21 cellular contexts compared by ENCODE assay signal in genomic region chr15:63039811-63040210, GRCh38. TPM values are rescaled to one million over a fixed set of nuclear protein-coding genes. Genes with fewer than 3 reads are reported as not detected.
A peak's percentile ranks its signal among the peaks of the same experiment; 100 is the strongest.
DNase-seq lines count a peak whose midpoint lies in the region; ATAC-seq and TF ChIP-seq lines count a peak whose summit lies in the region.
"Had no signal": no experiment of that assay in that cellular context is flagged by ENCODE, and none has a peak within 500 bp of the region (broad histone marks: within the 10 kb centered on the region; RNA-seq: fewer than 3 reads in every experiment).

No MANE protein-coding gene starts in this region.

- 91% methylated on average over 4 of the region's 4 CpGs for WGBS in right cardiac atrium
- 59 to 83% (median 76%) methylated on average over 4 of the region's 4 CpGs for WGBS in psoas muscle, 3 donors

- H3K9me3 Mint-ChIP-seq in mesothelial cell of epicardium: no peaks in the 10 kb centered on the region
- H3K9me3 Mint-ChIP-seq: CD4-positive, alpha-beta T cell; IgD-negative memory B cell had no signal

- ATAC-seq in right cardiac atrium (no peak), psoas muscle (no peak), HG02798 (IDR thresholded peaks at IDR 0.05; ENCODE audit: poor library complexity, unreplicated experiment) (no peak)

- H3K36me3 Mint-ChIP-seq in mesothelial cell of epicardium: no peaks in the 10 kb centered on the region
- H3K36me3 Mint-ChIP-seq: IgD-negative memory B cell had no signal

- peaks cover 1% of the 10 kb centered on the region for H3K27me3 Mint-ChIP-seq in mesothelial cell of epicardium (ENCODE audit: low read depth)

- no peaks in the 10 kb centered on the region for H3K27me3 ChIP-seq in cardiac muscle cell
- no peaks in the 10 kb centered on the region for H3K27me3 ChIP-seq in right cardiac atrium (ENCODE audit: control insufficient read depth, insufficient read depth)
- H3K27me3 ChIP-seq in psoas muscle (ENCODE audit: insufficient read depth in 3 of 3, low read length in 2 of 3): peaks cover 0 to 4% (median 0%) of the 10 kb centered on the region in 3 donors

- peaks cover 17% of the 10 kb centered on the region for H3K36me3 ChIP-seq in cardiac muscle cell
- H3K36me3 ChIP-seq in psoas muscle (ENCODE audit: insufficient read depth in 1 of 2, low read depth in 1 of 2): no peaks in the 10 kb centered on the region
- H3K36me3 ChIP-seq: BLaER1 had no signal

- DNase-seq in cardiac muscle cell (ENCODE audit: low read depth in 1 of 2, low spot score in 1 of 2): no peak
- no peak for DNase-seq in right cardiac atrium
- DNase-seq in mesothelial cell of epicardium (ENCODE audit: low spot score in 2 of 2, unreplicated experiment in 2 of 2): no peak
- DNase-seq in psoas muscle: no peak
- DNase-seq in NCI-H1436 (lab: John Stamatoyannopoulos, UW): no peak
- DNase-seq in islet precursor cell: no peak
- DNase-seq in COLO829 (ENCODE audit: low spot score): no peak
- DNase-seq: ACHN; Caco-2; CD4-positive, alpha-beta T cell; MV-4-11; NCI-H1694 treated with DMSO at 0.1 percent for 48 hours; NCI-H2081 treated with DMSO at 0.1 percent for 48 hours; NCI-H446; NCI-H526 treated with DMSO at 0.1 percent for 48 hours; Right ventricle myocardium superior had no signal

- H3K9me3 ChIP-seq in cardiac muscle cell (ENCODE audit: low read depth) (no peaks in the 10 kb centered on the region), right cardiac atrium (ENCODE audit: control insufficient read depth, low read length) (no peaks in the 10 kb centered on the region), psoas muscle (no peaks in the 10 kb centered on the region)
- H3K9me3 ChIP-seq: Caco-2, HAP-1 had no signal

- intact Hi-C loops in right cardiac atrium (cut with DNase I) (loop anchor here (5.0 to 10.0 kb wide), 6 partner anchors 95 to 255 kb away; no protein-coding TSS in a partner anchor), psoas muscle (cut with DNase I) (loop anchor here in 1 of 2 donors (2.0 kb wide), 1 partner anchor 191 kb away; no protein-coding TSS in a partner anchor)

- peaks cover 39% of the 10 kb centered on the region for H3K4me1 Mint-ChIP-seq in mesothelial cell of epicardium

- H3K27ac ChIP-seq in cardiac muscle cell: peak overlapping the region; percentile 100
- no peak overlapping the region for H3K27ac ChIP-seq in right cardiac atrium (ENCODE audit: low read length)
- peak overlapping the region; percentile 94 for H3K27ac ChIP-seq in psoas muscle
- H3K27ac ChIP-seq: 22Rv1, BLaER1 had no signal

- H3K4me3 ChIP-seq in cardiac muscle cell (no peak overlapping the region), right cardiac atrium (ENCODE audit: low read length) (no peak overlapping the region), psoas muscle (no peak overlapping the region)
- H3K4me3 ChIP-seq: BLaER1, HAP-1 had no signal

- peak overlapping the region; percentile 12 for H3K27ac Mint-ChIP-seq in mesothelial cell of epicardium
- H3K27ac Mint-ChIP-seq: CD4-positive, alpha-beta T cell; IgD-negative memory B cell had no signal

- TF ChIP-seq CTCF in cardiac muscle cell (IDR thresholded peaks at IDR 0.05; ENCODE audit: low read depth, low read length): no peak
- TF ChIP-seq CTCF in mesothelial cell of epicardium (IDR thresholded peaks at IDR 0.05; ENCODE audit: unreplicated experiment): no peak
- no peak for TF ChIP-seq CTCF in psoas muscle (IDR thresholded peaks at IDR 0.05)

- H3K4me3 Mint-ChIP-seq in mesothelial cell of epicardium: no peak overlapping the region
- H3K4me3 Mint-ChIP-seq: CD4-positive, alpha-beta T cell had no signal

- H3K4me1 ChIP-seq in cardiac muscle cell (ENCODE audit: low read depth) (peaks cover 24% of the 10 kb centered on the region), right cardiac atrium (ENCODE audit: control insufficient read depth, insufficient read depth, low read length) (peaks cover 2% of the 10 kb centered on the region), psoas muscle (peaks cover 25% of the 10 kb centered on the region)
- H3K4me1 ChIP-seq: BLaER1 had no signal

RNA-seq across cellular contexts. Expression of gene TPM1, which starts 2.7 kb away (rescaled TPM):
- 6,553 and 8,453 TPM in 2 replicates for total RNA-seq in cardiac muscle cell
- 7,519 and 10,138 TPM in 2 replicates for polyA plus RNA-seq in cardiac muscle cell
- 1,000 to 10,000 TPM; 6,360 to 7,970 (median 7,200) TPM for total RNA-seq in right cardiac atrium
- 10,076 TPM for polyA plus RNA-seq in right cardiac atrium
- 635 to 667 TPM (median 659 TPM) in 3 replicates for total RNA-seq in mesothelial cell of epicardium
- total RNA-seq in psoas muscle: 1,000 to 10,000 TPM; 1,097 to 5,131 (median 2,563) TPM
- 1,000 to 10,000 TPM; 1,146 to 4,515 (median 3,805) TPM for polyA plus RNA-seq in psoas muscle
